ENCODE assay signal across 15 cellular contexts in the genomic region with DNA sequence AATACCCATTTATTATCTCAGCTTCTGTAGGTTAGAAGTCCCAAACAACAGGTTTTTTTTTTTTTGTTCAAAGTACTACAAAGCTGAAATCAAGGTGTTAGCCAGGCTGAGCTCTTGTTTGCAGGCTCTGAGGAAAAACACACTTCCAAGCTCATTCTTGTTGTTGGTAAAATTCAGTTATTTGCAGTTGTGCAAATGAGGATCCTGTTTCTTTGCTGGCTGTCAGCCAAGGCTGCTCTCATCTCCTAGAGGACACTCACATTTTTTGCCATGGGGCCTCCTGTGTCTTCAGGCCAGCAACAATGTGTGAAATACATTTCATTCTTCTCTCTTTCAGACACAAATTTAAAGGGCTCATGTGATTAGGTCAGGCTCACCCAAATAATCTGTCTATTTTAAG.
DNase-seq lines count a peak whose midpoint lies in the region; ATAC-seq lines count a peak whose summit lies in the region.
"Had no signal": no experiment of that assay in that cellular context is flagged by ENCODE, and none has a peak within 500 bp of the region (broad histone marks: within the 10 kb centered on the region; RNA-seq: fewer than 3 reads in every experiment).

No MANE protein-coding gene starts in this region.

- no peak overlapping the region for H2AK5ac ChIP-seq in mesenchymal stem cell (ENCODE audit: low read length, severe bottlenecking)

- H3K4me3 ChIP-seq in mesenchymal stem cell (ENCODE audit: insufficient read depth in 1 of 2, low read depth in 1 of 2, low read length in 2 of 2) = no peak overlapping the region
- H3K4me3 ChIP-seq: colonic mucosa, esophagus muscularis mucosa, GM12878, mucosa of descending colon had no signal

- no peak overlapping the region for H4K91ac ChIP-seq in mesenchymal stem cell (ENCODE audit: low read length)

- H3K4me1 ChIP-seq in mesenchymal stem cell (ENCODE audit: control insufficient read depth, insufficient read depth, low read depth, low read length) = no peaks in the 10 kb centered on the region
- H3K4me1 ChIP-seq: colonic mucosa, esophagus muscularis mucosa had no signal

- peak; percentile 10 for DNase-seq in NCI-H2196 (lab: John Stamatoyannopoulos, UW; ENCODE audit: unreplicated experiment)
- DNase-seq in NCI-H2196 treated with DMSO at 0.1 percent for 48 hours (lab: John Stamatoyannopoulos, UW; ENCODE audit: unreplicated experiment) = no peak
- peak; percentile 38 for DNase-seq in NCI-H146 (lab: John Stamatoyannopoulos, UW)
- DNase-seq in RPMI8226 = peak; percentile 28
- peak; percentile 18 for DNase-seq in mesenchymal stem cell
- no peak for DNase-seq in activated gamma-delta T cell (lab: John Stamatoyannopoulos, UW)
- DNase-seq: ACHN, colonic mucosa, DMS79, mucosa of descending colon had no signal

- H2BK120ac ChIP-seq in mesenchymal stem cell (ENCODE audit: low read depth, low read length) = no peak overlapping the region

- peaks cover 0 to 55% of the 10 kb centered on the region in 2 experiments for H3K27me3 ChIP-seq in mesenchymal stem cell (ENCODE audit: control insufficient read depth in 1 of 2, insufficient read depth in 1 of 2, low read length in 2 of 2)
- H3K27me3 ChIP-seq: colonic mucosa had no signal

- no peak overlapping the region for H3K23ac ChIP-seq in mesenchymal stem cell (ENCODE audit: low read length in 2 of 2)

- H2BK15ac ChIP-seq in mesenchymal stem cell (ENCODE audit: low read depth, poor library complexity, severe bottlenecking) = no peak overlapping the region

- no peaks in the 10 kb centered on the region for H3K36me3 ChIP-seq in mesenchymal stem cell (ENCODE audit: control insufficient read depth in 1 of 2, insufficient read depth in 2 of 2, low read depth in 1 of 2, low read length in 2 of 2)
- H3K36me3 ChIP-seq: colonic mucosa, esophagus muscularis mucosa had no signal

- no peak overlapping the region for H2AFZ ChIP-seq in mesenchymal stem cell (ENCODE audit: low read depth, low read length)

- no peak overlapping the region for H2BK5ac ChIP-seq in mesenchymal stem cell (ENCODE audit: low read depth, low read length, poor library complexity, severe bottlenecking)

- no peak overlapping the region for H4K8ac ChIP-seq in mesenchymal stem cell (ENCODE audit: low read length)

- H3K4me2 ChIP-seq in mesenchymal stem cell (ENCODE audit: low read length, poor library complexity, severe bottlenecking) = no peak overlapping the region

- H3K79me1 ChIP-seq in mesenchymal stem cell (replicated peaks; ENCODE audit: low read length, poor library complexity, severe bottlenecking) = no peaks in the 10 kb centered on the region

- H3K27ac ChIP-seq in mesenchymal stem cell (ENCODE audit: low read length, poor library complexity, severe bottlenecking) = no peak overlapping the region
- H3K27ac ChIP-seq: colonic mucosa, esophagus muscularis mucosa had no signal

- no peak overlapping the region for H3K4ac ChIP-seq in mesenchymal stem cell (ENCODE audit: low read depth in 1 of 2, low read length in 2 of 2)

- H3K9ac ChIP-seq in mesenchymal stem cell (ENCODE audit: low read length) = no peak overlapping the region

- no peaks in the 10 kb centered on the region for H3K9me3 ChIP-seq in mesenchymal stem cell (ENCODE audit: control insufficient read depth, low read length)
- H3K9me3 ChIP-seq: colonic mucosa, esophagus muscularis mucosa, mucosa of descending colon had no signal

- no peak overlapping the region for H3K14ac ChIP-seq in mesenchymal stem cell (ENCODE audit: low read length in 2 of 2)

- H2BK12ac ChIP-seq in mesenchymal stem cell (ENCODE audit: low read length in 2 of 2) = no peak overlapping the region

- no peak for ATAC-seq in GM18498 (IDR thresholded peaks at IDR 0.05; ENCODE audit: unreplicated experiment)
- ATAC-seq in GM18868 (IDR thresholded peaks at IDR 0.05; ENCODE audit: unreplicated experiment) = no peak
- ATAC-seq: activated naive CD4-positive, alpha-beta T cell treated with anti-CD3 and anti-CD28 coated beads, Interleukin-2, amount 50 U/mL, for 72 hours; GM12878; mucosa of descending colon had no signal

- H3K18ac ChIP-seq in mesenchymal stem cell (ENCODE audit: low read depth in 1 of 2, low read length in 2 of 2) = no peak overlapping the region

Comparison
In these comparisons a context has a peak if more than half of its experiments do, and no peak if none do; other contexts are left out.
1. DNase-seq: peak in NCI-H2196 (single experiment), NCI-H146 (single experiment), RPMI8226 (single experiment) and mesenchymal stem cell (single experiment); none in NCI-H2196 treated with DMSO at 0.1 percent for 48 hours (single experiment) and activated gamma-delta T cell (single experiment).